23 cellular contexts compared by ENCODE assay signal in the genomic region with DNA sequence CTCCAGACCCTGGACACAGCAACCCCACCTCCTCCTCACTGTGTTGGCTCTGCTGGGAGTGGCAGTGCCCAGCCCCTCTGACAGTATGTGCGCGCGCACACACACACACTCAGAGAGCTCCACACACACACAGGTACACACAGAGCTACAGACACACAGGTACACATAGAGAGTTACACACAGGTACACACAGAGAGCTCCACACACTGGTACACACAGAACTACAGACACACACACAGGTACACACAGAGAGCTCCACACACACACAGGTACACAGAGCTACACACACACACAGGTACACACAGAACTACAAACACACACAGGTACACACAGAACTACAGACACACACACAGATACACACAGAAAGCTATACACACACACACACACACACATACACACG. TPM values are rescaled to one million over a fixed set of nuclear protein-coding genes. Genes with fewer than 3 reads are reported as not detected.
DNase-seq lines count a peak whose midpoint lies in the region; ATAC-seq lines count a peak whose summit lies in the region.
"Had no signal": no experiment of that assay in that cellular context is flagged by ENCODE, and none has a peak within 500 bp of the region (broad histone marks: within the 10 kb centered on the region; RNA-seq: fewer than 3 reads in every experiment).

No MANE protein-coding gene starts in this region.

- peak overlapping the region; percentile 56 for H3K4me3 Mint-ChIP-seq in stimulated activated naive CD8-positive, alpha-beta T cell treated with anti-CD3 and anti-CD28 coated beads, Interleukin-15, Interleukin-2, amounts not matched to agents 100 ng/mL and 50 ng/mL, for 24 hours
- H3K4me3 Mint-ChIP-seq in activated T-helper 17 cell treated with anti-CD3 and anti-CD28 coated beads, Interleukin-2, amount 50 U/mL, for 72 hours: peak overlapping the region; percentile 41

- peaks cover 20% of the 10 kb centered on the region for H3K4me1 Mint-ChIP-seq in stimulated activated naive CD8-positive, alpha-beta T cell treated with anti-CD3 and anti-CD28 coated beads, Interleukin-15, Interleukin-2, amounts not matched to agents 100 ng/mL and 50 ng/mL, for 24 hours (ENCODE audit: low read depth)
- H3K4me1 Mint-ChIP-seq in activated T-helper 17 cell treated with anti-CD3 and anti-CD28 coated beads, Interleukin-2, amount 50 U/mL, for 72 hours: peaks cover 12% of the 10 kb centered on the region

- H3K9me3 ChIP-seq in SJCRH30 (replicated peaks): no peaks in the 10 kb centered on the region

- H3K27me3 Mint-ChIP-seq in stimulated activated naive CD8-positive, alpha-beta T cell treated with anti-CD3 and anti-CD28 coated beads, Interleukin-15, Interleukin-2, amounts not matched to agents 100 ng/mL and 50 ng/mL, for 24 hours: peaks cover 12% of the 10 kb centered on the region
- H3K27me3 Mint-ChIP-seq in activated T-helper 17 cell treated with anti-CD3 and anti-CD28 coated beads, Interleukin-2, amount 50 U/mL, for 72 hours: no peaks in the 10 kb centered on the region

- no peaks in the 10 kb centered on the region for H3K79me1 ChIP-seq in mesendoderm (ENCODE audit: low read length)

- no peak overlapping the region for H3K4me2 ChIP-seq in mesendoderm (ENCODE audit: low read length)
- H3K4me2 ChIP-seq: KMS-11 had no signal

- peak overlapping the region; percentile 30 for H2AK5ac ChIP-seq in mesendoderm (ENCODE audit: low read length)

- no peak overlapping the region for H3K23ac ChIP-seq in mesendoderm (ENCODE audit: low read length)

- H4K5ac ChIP-seq in mesendoderm (ENCODE audit: low read length): no peak overlapping the region

- H3K4me1 ChIP-seq in mesendoderm (ENCODE audit: control insufficient read depth, low read depth, low read length) (no peaks in the 10 kb centered on the region), SJCRH30 (peaks cover 4% of the 10 kb centered on the region; the same call in 1 of the 2 replicates)
- H3K4me1 ChIP-seq: foreskin keratinocyte had no signal

- no peak overlapping the region for H2BK15ac ChIP-seq in mesendoderm (replicated peaks; ENCODE audit: low read depth)

- no peak overlapping the region for H2BK120ac ChIP-seq in mesendoderm (ENCODE audit: low read depth, low read length)

- no peaks in the 10 kb centered on the region for H3K27me3 ChIP-seq in mesendoderm (ENCODE audit: insufficient read depth, low read length, poor library complexity)
- peaks cover 29% of the 10 kb centered on the region for H3K27me3 ChIP-seq in SJCRH30

- no peak overlapping the region for H3K4ac ChIP-seq in mesendoderm (ENCODE audit: low read depth, low read length)

- no peak overlapping the region for H3K4me3 ChIP-seq in mesendoderm (ENCODE audit: low read length)
- no peak overlapping the region for H3K4me3 ChIP-seq in SJCRH30

- H3K9ac ChIP-seq in mesendoderm (ENCODE audit: low read length): no peak overlapping the region
- H3K9ac ChIP-seq: KMS-11 had no signal

- H2BK5ac ChIP-seq in mesendoderm (ENCODE audit: low read length): no peak overlapping the region

- H3K36me3 ChIP-seq in mesendoderm (ENCODE audit: control insufficient read depth, insufficient read depth, low read length) (no peaks in the 10 kb centered on the region), SJCRH30 (no peaks in the 10 kb centered on the region)
- H3K36me3 ChIP-seq: brain microvascular endothelial cell, stomach had no signal

- ATAC-seq in stimulated activated naive CD8-positive, alpha-beta T cell treated with anti-CD3 and anti-CD28 coated beads, Interleukin-15, Interleukin-2, amounts not matched to agents 100 U/mL and 50 U/mL, for 24 hours: no peak
- no peak for ATAC-seq in activated T-helper 17 cell treated with anti-CD3 and anti-CD28 coated beads, Interleukin-2, amount 50 U/mL, for 72 hours (replicated peaks)
- ATAC-seq in HG02763 (IDR thresholded peaks at IDR 0.05; ENCODE audit: unreplicated experiment) (no peak), HG02623 (IDR thresholded peaks at IDR 0.05; ENCODE audit: unreplicated experiment) (no peak)

- no peak overlapping the region for H3K18ac ChIP-seq in mesendoderm (ENCODE audit: low read length)

- no peaks in the 10 kb centered on the region for H3K79me2 ChIP-seq in mesendoderm (ENCODE audit: control insufficient read depth, insufficient read depth, low read length)

- H3K56ac ChIP-seq in mesendoderm (ENCODE audit: low read length): no peak overlapping the region

- peak overlapping the region; percentile 61 for H3K27ac Mint-ChIP-seq in stimulated activated naive CD8-positive, alpha-beta T cell treated with anti-CD3 and anti-CD28 coated beads, Interleukin-15, Interleukin-2, amounts not matched to agents 100 ng/mL and 50 ng/mL, for 24 hours
- peak overlapping the region; percentile 12 for H3K27ac Mint-ChIP-seq in activated T-helper 17 cell treated with anti-CD3 and anti-CD28 coated beads, Interleukin-2, amount 50 U/mL, for 72 hours

- no peaks in the 10 kb centered on the region for H3K9me3 Mint-ChIP-seq in stimulated activated naive CD8-positive, alpha-beta T cell treated with anti-CD3 and anti-CD28 coated beads, Interleukin-15, Interleukin-2, amounts not matched to agents 100 ng/mL and 50 ng/mL, for 24 hours
- no peaks in the 10 kb centered on the region for H3K9me3 Mint-ChIP-seq in activated T-helper 17 cell treated with anti-CD3 and anti-CD28 coated beads, Interleukin-2, amount 50 U/mL, for 72 hours

- H4K8ac ChIP-seq in mesendoderm (ENCODE audit: low read depth, low read length): no peak overlapping the region

- no peaks in the 10 kb centered on the region for H3K36me3 Mint-ChIP-seq in stimulated activated naive CD8-positive, alpha-beta T cell treated with anti-CD3 and anti-CD28 coated beads, Interleukin-15, Interleukin-2, amounts not matched to agents 100 ng/mL and 50 ng/mL, for 24 hours (ENCODE audit: low read depth)
- H3K36me3 Mint-ChIP-seq in activated T-helper 17 cell treated with anti-CD3 and anti-CD28 coated beads, Interleukin-2, amount 50 U/mL, for 72 hours (ENCODE audit: low read depth): no peaks in the 10 kb centered on the region

- no peak for DNase-seq in stimulated activated naive CD8-positive, alpha-beta T cell treated with anti-CD3 and anti-CD28 coated beads, Interleukin-15, Interleukin-2, amounts not matched to agents 100 U/mL and 50 U/mL, for 24 hours
- DNase-seq in mesendoderm (no peak), NCI-H2029 (lab: John Stamatoyannopoulos, UW) (no peak), SJCRH30 (no peak)
- DNase-seq: activated CD8-positive, alpha-beta memory T cell treated with anti-CD3 and anti-CD28 coated beads, Interleukin-2, amount 50 U/mL, for 4 hours; activated naive CD4-positive, alpha-beta T cell treated with Interleukin-2 at 50 U/mL for 16 hours; brain microvascular endothelial cell; NCI-H1048; NCI-H526; occipital lobe; Right ventricle myocardium superior; stomach had no signal

- H3K27ac ChIP-seq in mesendoderm (ENCODE audit: low read depth, low read length) (no peak overlapping the region), SJCRH30 (no peak overlapping the region)
- H3K27ac ChIP-seq: brain microvascular endothelial cell, epithelial cell of prostate, foreskin keratinocyte, KMS-11 had no signal

- WGBS in mesendoderm (ENCODE audit: extremely low coverage, insufficient coverage, low lambda C conversion rate): no CpG with 5 or more reads among the region's 4 CpGs

RNA-seq across cellular contexts. Expression of a gene that starts 6.3 kb away (rescaled TPM):
- total RNA-seq in activated T-helper 17 cell treated with anti-CD3 and anti-CD28 coated beads, Interleukin-2, amount 50 U/mL, for 72 hours: 10 to 100 TPM; 12.2 to 24.7 TPM
- polyA plus RNA-seq in mesendoderm (2013, experiment 1 of 2): 19.4 TPM
- polyA plus RNA-seq in mesendoderm (2013, experiment 2 of 2): 19.8 TPM
- 0.56 and 0.83 TPM in 2 replicates for total RNA-seq in SJCRH30 (2014; rRNA removed; shearing (Covaris generic))

RNA-seq across cellular contexts. Expression of a gene that starts 24.7 kb away (rescaled TPM):
- not detected for total RNA-seq in activated T-helper 17 cell treated with anti-CD3 and anti-CD28 coated beads, Interleukin-2, amount 50 U/mL, for 72 hours
- polyA plus RNA-seq in mesendoderm (2013, experiment 1 of 2): 0.07 TPM
- 0.13 TPM for polyA plus RNA-seq in mesendoderm (2013, experiment 2 of 2)
- total RNA-seq in SJCRH30 (2014; rRNA removed; shearing (Covaris generic)): not detected in 2 replicates
- total RNA-seq: foreskin keratinocyte; kidney epithelial cell; T-helper 2 cell treated with Interferon-gamma antibody and Interleukin-4, amounts not matched to agents 100 ng/mL and 5 ng/mL, for 36 hours had no signal
- polyA plus RNA-seq: foreskin keratinocyte had no signal

RNA-seq across cellular contexts. Expression of a gene that starts 40.3 kb away (rescaled TPM):
- total RNA-seq in activated T-helper 17 cell treated with anti-CD3 and anti-CD28 coated beads, Interleukin-2, amount 50 U/mL, for 72 hours: not detected
- 0.03 TPM for polyA plus RNA-seq in mesendoderm (2013, experiment 1 of 2)
- 0.06 TPM for polyA plus RNA-seq in mesendoderm (2013, experiment 2 of 2)
- total RNA-seq in SJCRH30 (2014; rRNA removed; shearing (Covaris generic)): not detected in 2 replicates
- total RNA-seq: G401; kidney epithelial cell; right cardiac atrium; Right ventricle myocardium superior; T-helper 2 cell treated with Interferon-gamma antibody and Interleukin-4, amounts not matched to agents 100 ng/mL and 5 ng/mL, for 36 hours had no signal
- polyA plus RNA-seq: stomach had no signal
